Comparison of ENCODE assay signal across 8 cellular contexts in genomic region chr2:69828913-69829242, GRCh38. TPM values are rescaled to one million over a fixed set of nuclear protein-coding genes. Genes with fewer than 3 reads are reported as not detected.
A peak's percentile ranks its signal among the peaks of the same experiment; 100 is the strongest.
DNase-seq lines count a peak whose midpoint lies in the region; TF ChIP-seq lines count a peak whose summit lies in the region.

No MANE protein-coding gene starts in this region.

- H3K36me3 Mint-ChIP-seq in activated CD4-positive, alpha-beta T cell treated with anti-CD3 and anti-CD28 coated beads, Interleukin-2, amount 10 ng/mL, durations not matched to agents 24 days and 14 days (ENCODE audit: low read depth): peaks cover 17% of the 10 kb centered on the region

- 8% methylated on average over 8 of the region's 8 CpGs for WGBS in prostate gland

- no peaks in the 10 kb centered on the region for H3K9me3 Mint-ChIP-seq in activated CD4-positive, alpha-beta T cell treated with anti-CD3 and anti-CD28 coated beads, Interleukin-2, amount 10 ng/mL, durations not matched to agents 24 days and 14 days

- TF ChIP-seq POLR2A in prostate gland (IDR thresholded peaks at IDR 0.05): no peak

- intact Hi-C loops in activated CD4-positive, alpha-beta T cell treated with anti-CD3 and anti-CD28 coated beads, Interleukin-2, amount 10 ng/mL, durations not matched to agents 24 days and 14 days (cut with micrococcal nuclease): loop anchor here (1.0 to 5.0 kb wide), 7 partner anchors 58 to 442 kb away; partner anchors contain the start of genes C2orf42, GFPT1, NFU1 and PCBP1
- intact Hi-C loops in prostate gland (cut with DNase I): no loop called here

- H3K4me1 ChIP-seq in OCI-LY1 (ENCODE audit: insufficient read depth, low read length, severe bottlenecking) (peaks cover 37% of the 10 kb centered on the region), prostate gland (replicated peaks) (no peaks in the 10 kb centered on the region)

- H3K4me1 Mint-ChIP-seq in activated CD4-positive, alpha-beta T cell treated with anti-CD3 and anti-CD28 coated beads, Interleukin-2, amount 10 ng/mL, durations not matched to agents 24 days and 14 days: peaks cover 38% of the 10 kb centered on the region

- H3K27me3 ChIP-seq in OCI-LY1 (ENCODE audit: insufficient read depth, low read length) (no peaks in the 10 kb centered on the region), prostate gland (replicated peaks; ENCODE audit: insufficient read depth) (no peaks in the 10 kb centered on the region)

- H3K9ac ChIP-seq in OCI-LY1 (ENCODE audit: low read length): peak overlapping the region; percentile 71

- no peak for TF ChIP-seq CTCF in OCI-LY1 (IDR thresholded peaks at IDR 0.05; ENCODE audit: low read length)
- TF ChIP-seq CTCF in prostate gland (IDR thresholded peaks at IDR 0.05): no peak

- H2AFZ ChIP-seq in OCI-LY1 (ENCODE audit: low read length): peak overlapping the region; percentile 69; the same call in 1 of the 2 replicates

- no peaks in the 10 kb centered on the region for H4K20me1 ChIP-seq in OCI-LY1 (ENCODE audit: insufficient read depth, low read length)

- H3K79me2 ChIP-seq in OCI-LY1 (ENCODE audit: insufficient read depth, low read length): peaks cover 15% of the 10 kb centered on the region

- H3F3A ChIP-seq in OCI-LY1 (ENCODE audit: insufficient read depth, low read length): no peaks in the 10 kb centered on the region

- H3K9me2 ChIP-seq in OCI-LY1 (ENCODE audit: low read depth, low read length): no peaks in the 10 kb centered on the region

- peak overlapping the region; percentile 72 for H3K27ac ChIP-seq in OCI-LY1 (ENCODE audit: low read depth, low read length, poor library complexity, severe bottlenecking)
- peak overlapping the region; percentile 82 for H3K27ac ChIP-seq in epithelial cell of prostate
- H3K27ac ChIP-seq in prostate gland: peak overlapping the region; percentile 90 to 92

- no peaks in the 10 kb centered on the region for H3K27me3 Mint-ChIP-seq in activated CD4-positive, alpha-beta T cell treated with anti-CD3 and anti-CD28 coated beads, Interleukin-2, amount 10 ng/mL, durations not matched to agents 24 days and 14 days

- H3K27ac Mint-ChIP-seq in activated CD4-positive, alpha-beta T cell treated with anti-CD3 and anti-CD28 coated beads, Interleukin-2, amount 10 ng/mL, durations not matched to agents 24 days and 14 days: peak overlapping the region; percentile 97

- H3K9me3 ChIP-seq in OCI-LY1 (ENCODE audit: low read length) (no peaks in the 10 kb centered on the region), prostate gland (no peaks in the 10 kb centered on the region)

- H3K36me3 ChIP-seq in OCI-LY1 (ENCODE audit: insufficient read depth, low read length) (peaks cover 12% of the 10 kb centered on the region; the same call in 1 of the 2 replicates), prostate gland (no peaks in the 10 kb centered on the region)

- H3K4me3 Mint-ChIP-seq in activated CD4-positive, alpha-beta T cell treated with anti-CD3 and anti-CD28 coated beads, Interleukin-2, amount 10 ng/mL, durations not matched to agents 24 days and 14 days: peak overlapping the region; percentile 95

- H3K4me2 ChIP-seq in OCI-LY1 (ENCODE audit: low read length): peak overlapping the region; percentile 84

- DNase-seq in activated CD4-positive, alpha-beta T cell treated with anti-CD3 and anti-CD28 coated beads, Interleukin-2, amount 10 ng/mL, durations not matched to agents 24 days and 14 days: no peak
- DNase-seq in activated CD4-positive, alpha-beta T cell treated with anti-CD3 and anti-CD28 coated beads for 1 hour: no peak
- DNase-seq in epithelial cell of prostate (ENCODE audit: low read depth, low spot score): no peak
- DNase-seq in prostate gland (ENCODE audit: low spot score): no peak
- no peak for DNase-seq in NCI-H2107 treated with DMSO at 0.1 percent for 48 hours (lab: John Stamatoyannopoulos, UW; ENCODE audit: unreplicated experiment)
- DNase-seq in kidney glomerular epithelial cell (lab: John Stamatoyannopoulos, UW): no peak
- no peak for DNase-seq in amygdala (lab: John Stamatoyannopoulos, UW)

- peak overlapping the region; percentile 83 for H3K4me3 ChIP-seq in OCI-LY1 (ENCODE audit: low read depth, low read length, poor library complexity, severe bottlenecking)
- H3K4me3 ChIP-seq in prostate gland: peak overlapping the region; percentile 97 to 98

RNA-seq across cellular contexts. Expression of gene GMCL1, which starts 0.6 kb away (rescaled TPM):
- 25.9 and 28.0 TPM in 2 replicates for total RNA-seq in activated CD4-positive, alpha-beta T cell treated with anti-CD3 and anti-CD28 coated beads, Interleukin-2, amount 10 ng/mL, durations not matched to agents 24 days and 14 days
- 10 to 100 TPM; 16.4 to 23.6 TPM for total RNA-seq in prostate gland
